In genomic region chr9:2413196-2413840, GRCh38 we compare ENCODE assay signal across 16 cellular contexts.
"Had no signal": no experiment of that assay in that cellular context is flagged by ENCODE, and none has a peak within 500 bp of the region (broad histone marks: within the 10 kb centered on the region; RNA-seq: fewer than 3 reads in every experiment).

No MANE protein-coding gene starts in this region.

- H3K27ac ChIP-seq: esophagus muscularis mucosa, tibial artery had no signal

- H3K27me3 ChIP-seq: esophagus muscularis mucosa, tibial artery had no signal

- H3K4me3 ChIP-seq: esophagus muscularis mucosa, mucosa of descending colon, tibial artery had no signal

- ATAC-seq: left colon; mucosa of descending colon; natural killer cell treated with Interleukin-12 subunit alpha and Interleukin-12 subunit beta and Interleukin-15 and Interleukin-18, amount 100 ng/mL, for 72 hours; stimulated activated effector memory CD8-positive, alpha-beta T cell treated with anti-CD3 and anti-CD28 coated beads, Interleukin-12 subunit alpha, Interleukin-12 subunit beta, amount 100 ng/mL, for 72 hours had no signal

- H3K36me3 Mint-ChIP-seq: activated CD4-positive, alpha-beta memory T cell treated with anti-CD3 and anti-CD28 coated beads for 36 hours; activated naive CD8-positive, alpha-beta T cell treated with anti-CD3 and anti-CD28 coated beads for 36 hours; immature natural killer cell; natural killer cell treated with Interleukin-12 subunit alpha and Interleukin-12 subunit beta and Interleukin-15 and Interleukin-18, amount 100 ng/mL, for 72 hours; stimulated activated effector memory CD8-positive, alpha-beta T cell treated with anti-CD3 and anti-CD28 coated beads, Interleukin-12 subunit alpha, Interleukin-12 subunit beta, amount 100 ng/mL, for 72 hours had no signal

- H3K27me3 Mint-ChIP-seq: activated CD4-positive, alpha-beta memory T cell treated with anti-CD3 and anti-CD28 coated beads for 36 hours; activated naive CD8-positive, alpha-beta T cell treated with anti-CD3 and anti-CD28 coated beads for 36 hours had no signal

- H3K36me3 ChIP-seq: esophagus muscularis mucosa, tibial artery had no signal

- FAIRE-seq: colon, small intestine had no signal

- H3K4me3 Mint-ChIP-seq: activated CD4-positive, alpha-beta memory T cell treated with anti-CD3 and anti-CD28 coated beads for 36 hours; activated naive CD8-positive, alpha-beta T cell treated with anti-CD3 and anti-CD28 coated beads for 36 hours; immature natural killer cell; natural killer cell treated with Interleukin-12 subunit alpha and Interleukin-12 subunit beta and Interleukin-15 and Interleukin-18, amount 100 ng/mL, for 72 hours; stimulated activated effector memory CD8-positive, alpha-beta T cell treated with anti-CD3 and anti-CD28 coated beads, Interleukin-12 subunit alpha, Interleukin-12 subunit beta, amount 100 ng/mL, for 72 hours had no signal

- DNase-seq: activated CD4-positive, alpha-beta memory T cell treated with anti-CD3 and anti-CD28 coated beads for 36 hours; activated gamma-delta T cell; activated naive CD8-positive, alpha-beta T cell treated with anti-CD3 and anti-CD28 coated beads for 36 hours; activated T-cell treated with anti-CD3 and anti-CD28 coated beads, Interleukin-2, amount 50 U/mL, for 48 hours; anterior cingulate cortex; foreskin fibroblast; immature natural killer cell; left colon; mucosa of descending colon; small intestine; T-helper 9 cell; tibial artery had no signal

- H3K9me3 Mint-ChIP-seq: activated CD4-positive, alpha-beta memory T cell treated with anti-CD3 and anti-CD28 coated beads for 36 hours; activated naive CD8-positive, alpha-beta T cell treated with anti-CD3 and anti-CD28 coated beads for 36 hours; stimulated activated effector memory CD8-positive, alpha-beta T cell treated with anti-CD3 and anti-CD28 coated beads, Interleukin-12 subunit alpha, Interleukin-12 subunit beta, amount 100 ng/mL, for 72 hours had no signal

- H3K27ac Mint-ChIP-seq: activated CD4-positive, alpha-beta memory T cell treated with anti-CD3 and anti-CD28 coated beads for 36 hours; activated naive CD8-positive, alpha-beta T cell treated with anti-CD3 and anti-CD28 coated beads for 36 hours; immature natural killer cell; natural killer cell treated with Interleukin-12 subunit alpha and Interleukin-12 subunit beta and Interleukin-15 and Interleukin-18, amount 100 ng/mL, for 72 hours; stimulated activated effector memory CD8-positive, alpha-beta T cell treated with anti-CD3 and anti-CD28 coated beads, Interleukin-12 subunit alpha, Interleukin-12 subunit beta, amount 100 ng/mL, for 72 hours had no signal

- H3K4me1 Mint-ChIP-seq: activated naive CD8-positive, alpha-beta T cell treated with anti-CD3 and anti-CD28 coated beads for 36 hours; immature natural killer cell; stimulated activated effector memory CD8-positive, alpha-beta T cell treated with anti-CD3 and anti-CD28 coated beads, Interleukin-12 subunit alpha, Interleukin-12 subunit beta, amount 100 ng/mL, for 72 hours had no signal

- H3K9me3 ChIP-seq: esophagus muscularis mucosa, mucosa of descending colon, tibial artery had no signal
